ENCODE assay signal across 8 cellular contexts in genomic region chr2:64727013-64727767, GRCh38.
DNase-seq lines count a peak whose midpoint lies in the region; ATAC-seq and TF ChIP-seq lines count a peak whose summit lies in the region.

No MANE protein-coding gene starts in this region.

- TF ChIP-seq CTCF in NB4 (IDR thresholded peaks at IDR 0.05; ENCODE audit: low read depth, low read length), result no peak

- H3K36me3 ChIP-seq in H7 (replicated peaks; ENCODE audit: control insufficient read depth, insufficient read depth, low read length), result no peaks in the 10 kb centered on the region

- TF ChIP-seq POLR2A in NB4 (IDR thresholded peaks at IDR 0.05; ENCODE audit: extremely low read depth, insufficient read length), result no peak

- peak; percentile 79 for DNase-seq in NB4 (ENCODE audit: low read depth)
- DNase-seq in kidney tubule cell (ENCODE audit: low spot score), result peak; percentile 5
- no peak for DNase-seq in NCI-H446 (lab: John Stamatoyannopoulos, UW)
- DNase-seq in H7, result no peak
- DNase-seq in DMS53 treated with DMSO at 0.1 percent for 48 hours (lab: John Stamatoyannopoulos, UW; ENCODE audit: unreplicated experiment), result no peak
- no peak for DNase-seq in stimulated activated CD4-positive, alpha-beta T cell treated with anti-CD3 and anti-CD28 coated beads, Interleukin-2, amount 100 ng/mL, for 24 hours

- peak overlapping the region; percentile 40 for H3K4me3 ChIP-seq in NB4 (ENCODE audit: low read depth, low read length)
- H3K4me3 ChIP-seq in H7 (ENCODE audit: insufficient read depth, low read depth, low read length), result no peak overlapping the region

- no peaks in the 10 kb centered on the region for H3K27me3 ChIP-seq in H7 (ENCODE audit: control insufficient read depth, insufficient read depth, low read length)

- ATAC-seq in GM18520 (IDR thresholded peaks at IDR 0.05; ENCODE audit: unreplicated experiment), result peak; percentile 80
- peak; percentile 88 for ATAC-seq in HG02588 (IDR thresholded peaks at IDR 0.05; ENCODE audit: unreplicated experiment)

Comparison
In these comparisons a context has a peak if more than half of its experiments do, and no peak if none do; other contexts are left out.
1. DNase-seq: peak in NB4 (single experiment) and kidney tubule cell (single experiment); none in NCI-H446 (0 of 2), H7 (single experiment), DMS53 treated with DMSO at 0.1 percent for 48 hours (single experiment) and stimulated activated CD4-positive, alpha-beta T cell treated with anti-CD3 and anti-CD28 coated beads, Interleukin-2, amount 100 ng/mL, for 24 hours (0 of 2).